Comparison of ENCODE assay signal across 13 cellular contexts in genomic region chr11:10486161-10486840, GRCh38.
"Had no signal": no experiment of that assay in that cellular context is flagged by ENCODE, and none has a peak within 500 bp of the region (broad histone marks: within the 10 kb centered on the region; RNA-seq: fewer than 3 reads in every experiment).

No MANE protein-coding gene starts in this region.

- H3K27me3 Mint-ChIP-seq: activated CD4-positive, alpha-beta memory T cell treated with anti-CD3 and anti-CD28 coated beads for 36 hours; activated naive CD8-positive, alpha-beta T cell had no signal

- ATAC-seq: lower lobe of right lung had no signal

- H3K4me1 ChIP-seq: lower lobe of right lung had no signal

- H3K27me3 ChIP-seq: esophagus muscularis mucosa, suprapubic skin had no signal

- H3K9ac ChIP-seq: parathyroid adenoma had no signal

- H3K27ac ChIP-seq: esophagus muscularis mucosa, lower lobe of right lung, parathyroid adenoma, suprapubic skin had no signal

- H3K9me3 ChIP-seq: esophagus muscularis mucosa, lower lobe of right lung, suprapubic skin had no signal

- DNase-seq: activated CD4-positive, alpha-beta memory T cell treated with anti-CD3 and anti-CD28 coated beads for 36 hours; activated CD4-positive, CD25-positive, alpha-beta regulatory T cell treated with anti-CD3 and anti-CD28 coated beads, Interleukin-2, amount 50 U/mL, for 72 hours; activated effector memory CD4-positive, alpha-beta T cell treated with Interleukin-2 at 50 U/mL for 16 hours; cerebellar nuclear complex; glutamatergic neuron; lower lobe of right lung; retina; SW 1271 had no signal

- H3K9me3 Mint-ChIP-seq: activated CD4-positive, alpha-beta memory T cell treated with anti-CD3 and anti-CD28 coated beads for 36 hours; nephron had no signal

- H3K27ac Mint-ChIP-seq: activated CD4-positive, alpha-beta memory T cell treated with anti-CD3 and anti-CD28 coated beads for 36 hours; activated naive CD8-positive, alpha-beta T cell; nephron had no signal

- H3K4me3 ChIP-seq: esophagus muscularis mucosa, lower lobe of right lung, suprapubic skin had no signal

- H2AFZ ChIP-seq: parathyroid adenoma had no signal

- H3K4me3 Mint-ChIP-seq: activated CD4-positive, alpha-beta memory T cell treated with anti-CD3 and anti-CD28 coated beads for 36 hours; activated naive CD8-positive, alpha-beta T cell; nephron had no signal
